ENCODE assay signal across 7 cellular contexts in the genomic region with DNA sequence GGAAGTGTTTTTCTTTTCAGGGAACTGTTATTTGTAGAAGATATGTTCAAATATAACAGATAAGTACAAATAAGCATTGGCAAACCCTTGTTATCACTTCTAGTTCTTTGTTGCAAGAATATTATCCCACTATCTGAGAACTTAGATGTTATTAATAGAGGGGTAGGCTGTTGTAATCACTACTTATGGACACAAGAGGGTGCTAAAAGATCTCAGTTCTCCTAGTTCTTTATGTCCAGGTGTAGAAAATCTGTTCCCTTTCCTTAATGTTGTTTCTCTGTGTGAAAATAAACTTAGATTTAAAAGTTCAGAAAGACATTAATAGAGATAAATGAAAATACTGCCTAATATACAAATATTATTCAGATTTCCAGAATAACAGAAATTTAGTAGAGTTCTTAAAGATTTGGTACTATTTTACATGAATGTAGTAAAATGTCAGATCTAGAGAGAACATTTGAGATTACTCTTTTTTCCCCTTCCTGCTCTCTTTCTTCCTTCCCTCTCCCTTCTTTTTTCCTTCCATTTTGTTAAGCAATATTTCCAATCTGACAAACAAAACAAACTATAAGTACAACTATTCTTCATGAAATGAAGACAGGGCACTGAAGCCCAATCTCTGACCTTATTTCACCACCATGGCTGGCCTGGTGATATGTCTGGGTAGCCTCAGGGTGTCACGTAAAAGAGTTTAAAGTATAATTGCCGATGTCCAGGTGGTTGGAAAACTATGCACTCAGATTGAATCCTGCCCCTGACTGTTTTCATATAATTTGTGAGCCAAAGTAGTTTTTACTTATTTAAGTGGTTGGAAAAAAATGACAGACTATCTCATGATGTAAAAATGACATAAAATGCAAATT.
A peak's percentile ranks its signal among the peaks of the same experiment; 100 is the strongest.
DNase-seq lines count a peak whose midpoint lies in the region; FAIRE-seq and TF ChIP-seq lines count a peak whose summit lies in the region.

No MANE protein-coding gene starts in this region.

- H3K4me3 ChIP-seq in adipocyte (ENCODE audit: low read length): no peak overlapping the region

- no peak for FAIRE-seq in urothelium cell line (lab: Jason Lieb, UNC)

- H3K36me3 ChIP-seq in adipocyte (ENCODE audit: control insufficient read depth, insufficient read depth, low read length, severe bottlenecking): no peaks in the 10 kb centered on the region

- no peaks in the 10 kb centered on the region for H3K9me3 ChIP-seq in adipocyte (ENCODE audit: control insufficient read depth, low read length)

- no peaks in the 10 kb centered on the region for H3K27me3 ChIP-seq in adipocyte (replicated peaks; ENCODE audit: control insufficient read depth, insufficient read depth, low read length)

- peak; percentile 45 for DNase-seq in HCEC 1CT
- DNase-seq in NCI-H1092 (lab: John Stamatoyannopoulos, UW): peak; percentile 4
- peak; percentile 72 for DNase-seq in adipocyte (ENCODE audit: low read depth)
- peak; percentile 25 for DNase-seq in iPS DF 4.7 (ENCODE audit: extremely low read depth, low spot score)
- peak; percentile 36 for DNase-seq in urothelium cell line (ENCODE audit: low spot score)
- DNase-seq in effector CD4-positive, alpha-beta T cell: no peak

- H3K9ac ChIP-seq in adipocyte (ENCODE audit: low read length): no peak overlapping the region

- peak; percentile 64 for TF ChIP-seq CTCF in GM12872 (IDR thresholded peaks at IDR 0.05; ENCODE audit: insufficient read depth, low read depth, low read length)

- no peaks in the 10 kb centered on the region for H3K4me1 ChIP-seq in adipocyte (ENCODE audit: control insufficient read depth, insufficient read depth, low read length)
